ENCODE assay signal across 16 cellular contexts in the genomic region with DNA sequence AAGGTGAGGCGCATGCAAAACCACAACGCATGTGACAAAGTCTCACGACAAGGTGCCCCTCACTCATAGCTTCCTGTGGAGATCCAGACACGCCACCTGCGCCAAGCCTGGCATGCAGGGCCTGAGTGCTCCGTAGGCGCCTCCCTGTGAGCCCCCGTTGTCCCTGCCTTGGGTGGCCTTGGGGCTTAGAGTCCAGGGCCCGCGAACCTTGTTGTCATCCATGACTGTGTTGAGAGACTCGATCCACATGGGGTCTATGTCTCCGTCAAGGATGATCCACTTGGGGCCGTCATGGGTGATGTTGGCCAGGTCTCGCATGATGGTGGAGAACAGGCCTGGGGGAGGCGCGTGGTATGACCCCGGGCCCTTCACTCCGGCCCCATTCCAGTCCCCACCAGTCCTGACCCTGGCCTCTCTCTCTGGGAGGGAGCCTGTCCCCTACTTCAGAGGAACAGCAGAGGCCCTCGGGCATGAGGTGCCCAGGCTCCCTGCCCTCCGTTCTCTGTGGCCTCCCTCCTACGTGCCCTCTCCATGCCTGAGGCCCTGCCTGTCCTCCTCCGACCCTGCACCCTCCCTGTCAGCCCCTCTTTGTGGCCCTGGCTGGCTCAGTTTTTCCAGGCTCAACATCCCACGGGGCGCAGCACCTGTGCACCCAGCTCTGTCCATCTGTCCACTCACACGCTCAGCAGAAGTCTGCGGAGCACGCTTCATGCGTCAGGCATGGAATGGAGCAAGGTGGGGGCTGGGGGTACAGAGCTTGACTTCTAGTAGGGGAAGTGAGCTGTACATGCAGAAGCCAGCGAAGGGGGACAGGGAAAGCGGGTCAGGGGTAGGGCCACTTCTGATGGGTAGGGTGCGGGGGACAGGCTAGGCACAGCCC.
DNase-seq lines count a peak whose midpoint lies in the region; ATAC-seq lines count a peak whose summit lies in the region.
"Had no signal": no experiment of that assay in that cellular context is flagged by ENCODE, and none has a peak within 500 bp of the region (broad histone marks: within the 10 kb centered on the region; RNA-seq: fewer than 3 reads in every experiment).

No MANE protein-coding gene starts in this region.

- H3K9ac ChIP-seq in BLaER1 (no peak overlapping the region), neuronal stem cell (ENCODE audit: low read depth, low read length, poor library complexity) (peak overlapping the region; percentile 72)

- no peak overlapping the region for H2BK120ac ChIP-seq in neuronal stem cell (ENCODE audit: low read depth, low read length)

- no peak overlapping the region for H3K4me2 ChIP-seq in BLaER1
- H3K4me2 ChIP-seq in neuronal stem cell (ENCODE audit: insufficient read depth, low read length, poor library complexity, severe bottlenecking): no peak overlapping the region

- H3K27me3 ChIP-seq in BLaER1 (no peaks in the 10 kb centered on the region), neuronal stem cell (ENCODE audit: control insufficient read depth in 3 of 3, insufficient read depth in 3 of 3, low read depth in 1 of 3, low read length in 3 of 3) (peaks cover 0 to 47% (median 0%) of the 10 kb centered on the region in 3 experiments)
- H3K27me3 ChIP-seq: BE2C had no signal

- H3K79me1 ChIP-seq in neuronal stem cell (ENCODE audit: low read depth, low read length): no peaks in the 10 kb centered on the region

- no peaks in the 10 kb centered on the region; the same call in 1 of the 2 replicates for H3K36me3 ChIP-seq in BLaER1
- no peaks in the 10 kb centered on the region for H3K36me3 ChIP-seq in KOPT-K1 (ENCODE audit: insufficient read depth, low read length)
- H3K36me3 ChIP-seq in neuronal stem cell (replicated peaks in 1 of 2; ENCODE audit: control insufficient read depth in 2 of 2, insufficient read depth in 2 of 2, low read length in 2 of 2): no peaks in the 10 kb centered on the region
- H3K36me3 ChIP-seq: BE2C had no signal

- H3K4me3 ChIP-seq in BLaER1: no peak overlapping the region
- no peak overlapping the region for H3K4me3 ChIP-seq in neuronal stem cell (ENCODE audit: low read length in 2 of 2)

- peak overlapping the region; percentile 20 for H3K18ac ChIP-seq in neuronal stem cell (ENCODE audit: low read length)

- H3K23ac ChIP-seq in neuronal stem cell (ENCODE audit: low read depth, low read length, poor library complexity): peak overlapping the region; percentile 77

- peak overlapping the region; percentile 85 for H4K8ac ChIP-seq in neuronal stem cell (ENCODE audit: low read depth, low read length)

- H3K14ac ChIP-seq in neuronal stem cell (ENCODE audit: low read length): peak overlapping the region; percentile 91

- no peak overlapping the region for H2BK5ac ChIP-seq in neuronal stem cell (ENCODE audit: low read length)

- peak overlapping the region; percentile 25 for H2BK15ac ChIP-seq in neuronal stem cell (ENCODE audit: low read length)

- no peak overlapping the region for H4K91ac ChIP-seq in neuronal stem cell (ENCODE audit: low read depth, low read length, poor library complexity)

- no peak overlapping the region for H3K4ac ChIP-seq in neuronal stem cell (ENCODE audit: low read length)

- H3K9me3 ChIP-seq in BLaER1 (no peaks in the 10 kb centered on the region), KOPT-K1 (ENCODE audit: insufficient read depth, low read length, poor library complexity, severe bottlenecking) (no peaks in the 10 kb centered on the region), neuronal stem cell (replicated peaks in 1 of 2; ENCODE audit: control insufficient read depth in 2 of 2, insufficient read depth in 1 of 2, low read depth in 1 of 2, low read length in 2 of 2) (no peaks in the 10 kb centered on the region)
- H3K9me3 ChIP-seq: BE2C had no signal

- H3K4me1 ChIP-seq in BLaER1 (peaks cover 12% of the 10 kb centered on the region), neuronal stem cell (ENCODE audit: control insufficient read depth in 2 of 2, insufficient read depth in 1 of 2, low read depth in 1 of 2, low read length in 2 of 2) (peaks cover 4 to 6% of the 10 kb centered on the region in 2 donors)
- H3K4me1 ChIP-seq: BE2C had no signal

- H4K20me1 ChIP-seq in BLaER1: no peaks in the 10 kb centered on the region

- H2AK5ac ChIP-seq in neuronal stem cell (ENCODE audit: low read depth, low read length): peak overlapping the region; percentile 93

- peak overlapping the region; percentile 79 for H2BK12ac ChIP-seq in neuronal stem cell (ENCODE audit: low read length)

- DNase-seq in neuronal stem cell (ENCODE audit: low spot score) (no peak), AML-193 (lab: John Stamatoyannopoulos, UW) (no peak)
- DNase-seq: BE2C; CD8-positive, alpha-beta T cell; COR-L47; DMS153; DMS79 treated with DMSO at 0.1 percent for 48 hours; EL; IMR-90 had no signal

- no CpG with 5 or more reads among the region's 31 CpGs for WGBS in neuronal stem cell (ENCODE audit: extremely low coverage in 2 of 2, insufficient read length in 2 of 2, insufficient replicate concordance in 1 of 2), 2 donors

- 0 out of 2 replicates have a peak overlapping the region, but pooled peaks have one; percentile 4 for H3K27ac ChIP-seq in BLaER1
- H3K27ac ChIP-seq in KOPT-K1 (ENCODE audit: low read depth, low read length, poor library complexity, severe bottlenecking): peak overlapping the region; percentile 39
- peak overlapping the region; percentile 54 for H3K27ac ChIP-seq in cingulate gyrus (ENCODE audit: low read depth, low read length)
- no peak overlapping the region for H3K27ac ChIP-seq in neuronal stem cell (replicated peaks; ENCODE audit: low read length)

- ATAC-seq in GM18907 (IDR thresholded peaks at IDR 0.05; ENCODE audit: unreplicated experiment) (no peak), GM19035 (IDR thresholded peaks at IDR 0.05; ENCODE audit: unreplicated experiment) (no peak), HG02981 (IDR thresholded peaks at IDR 0.05; ENCODE audit: unreplicated experiment) (no peak)
- ATAC-seq: CD8-positive, alpha-beta T cell; HCT116 had no signal

- H2AFZ ChIP-seq in neuronal stem cell (ENCODE audit: low read length): no peak overlapping the region
